Comparison of ENCODE assay signal across 8 cellular contexts in the genomic region with DNA sequence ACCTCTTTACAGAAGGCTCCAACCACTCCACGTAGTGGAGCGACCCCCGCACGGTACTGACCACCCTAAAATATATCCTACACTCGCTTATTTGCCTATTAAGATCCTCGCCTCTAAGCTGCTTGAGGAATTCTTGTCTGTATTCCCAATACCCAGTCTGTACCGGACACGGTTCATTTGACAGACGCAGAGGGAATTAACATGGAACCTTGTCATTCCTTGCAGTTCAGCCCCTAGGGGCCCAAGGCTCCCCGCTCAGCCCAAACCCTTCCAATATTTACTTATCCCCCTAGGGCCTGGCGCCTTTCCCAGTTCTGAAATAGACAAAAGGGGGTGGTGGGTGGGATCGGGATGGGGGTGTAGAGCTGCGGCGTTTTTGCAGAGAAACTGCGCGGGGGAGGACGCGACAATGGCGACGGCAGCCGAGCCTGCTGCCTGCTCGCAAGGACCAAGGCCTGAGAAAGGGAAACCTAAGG. TPM values are rescaled to one million over a fixed set of nuclear protein-coding genes. Genes with fewer than 3 reads are reported as not detected.
DNase-seq lines count a peak whose midpoint lies in the region; ATAC-seq and TF ChIP-seq lines count a peak whose summit lies in the region.

No MANE protein-coding gene starts in this region.

- H3K36me3 Mint-ChIP-seq in WTC11, result peaks cover 27% of the 10 kb centered on the region

- H3K9me3 ChIP-seq in HEK293 (ENCODE audit: control insufficient read depth, insufficient read depth, low read depth, low read length) (no peaks in the 10 kb centered on the region), psoas muscle (peaks cover under 1% of the 10 kb centered on the region)

- WGBS in psoas muscle, 3 donors, result 0 to 1% (median 1%) methylated on average over 22 of the region's 22 CpGs

- peaks cover 15 to 35% of the 10 kb centered on the region in 2 experiments for H3K36me3 ChIP-seq in HEK293 (ENCODE audit: control insufficient read depth in 2 of 2, insufficient read depth in 1 of 2, low read length in 2 of 2)
- H3K36me3 ChIP-seq in psoas muscle (ENCODE audit: insufficient read depth in 1 of 2, low read depth in 1 of 2), result peaks cover 0 to 19% of the 10 kb centered on the region in 2 donors

- CTCF ChIA-PET in HEK293 (lab: Yijun Ruan, JAX), result interaction anchor here (0.5 to 2.8 kb wide), 7 partner anchors 9 to 254 kb away, joined by 3 to 27 read pairs (median 7); no protein-coding TSS in a partner anchor
- CTCF ChIA-PET in WTC11 (lab: Charles Lee), result interaction anchor here (0.7 to 5.8 kb wide), 15 partner anchors 15 to 767 kb away, joined by 4 to 128 read pairs (median 6); a partner anchor contains a TSS

- peak overlapping the region; percentile 95 for H3K4me3 Mint-ChIP-seq in WTC11

- no peaks in the 10 kb centered on the region for H3K27me3 Mint-ChIP-seq in WTC11 (ENCODE audit: low read depth)

- POLR2A ChIA-PET in HEK293 (lab: Yijun Ruan, JAX), result interaction anchor here (0.9 to 4.8 kb wide), 18 partner anchors 8 to 245 kb away, joined by 3 to 94 read pairs (median 5); a partner anchor contains a TSS
- POLR2A ChIA-PET in WTC11 (lab: Charles Lee), result interaction anchor here (0.6 to 2.6 kb wide), 13 partner anchors 15 to 783 kb away, joined by 3 to 31 read pairs (median 4); a partner anchor contains a TSS

- H3K27ac ChIP-seq in HEK293 (ENCODE audit: extremely low read depth, low read depth, low read length), result peak overlapping the region; percentile 98
- peak overlapping the region; percentile 93 for H3K27ac ChIP-seq in psoas muscle

- intact Hi-C loops in psoas muscle (cut with DNase I), result loop anchor here in 1 of 2 donors (5.0 kb wide), 1 partner anchor 41 kb away; a partner anchor contains a TSS

- peaks cover 19% of the 10 kb centered on the region for H3K4me1 ChIP-seq in HEK293 (ENCODE audit: control insufficient read depth, insufficient read depth, low read length)
- H3K4me1 ChIP-seq in psoas muscle, result peaks cover 60% of the 10 kb centered on the region

- no peak for ATAC-seq in WTC11
- ATAC-seq in psoas muscle, result peak in 1 of 4 donors; percentile 11
- no peak for ATAC-seq in GM21717 (IDR thresholded peaks at IDR 0.05; ENCODE audit: unreplicated experiment)

- 0 out of 2 replicates have a peak, but pooled peaks cover 5% of the 10 kb centered on the region for H3K9me3 Mint-ChIP-seq in WTC11

- H3K4me3 ChIP-seq in HEK293 (ENCODE audit: low read depth, low read length) (peak overlapping the region; percentile 92), psoas muscle (peak overlapping the region; percentile 97)

- no peak for TF ChIP-seq CTCF in HEK293 (tag by site-specific recombination; IDR thresholded peaks at IDR 0.05)
- no peak for TF ChIP-seq CTCF in WTC11 (IDR thresholded peaks at IDR 0.05)
- no peak for TF ChIP-seq CTCF in psoas muscle (IDR thresholded peaks at IDR 0.05)

- peaks cover 17% of the 10 kb centered on the region for H3K4me1 Mint-ChIP-seq in WTC11

- peak; percentile 4 for DNase-seq in A172 (ENCODE audit: low spot score)
- DNase-seq in WTC11 (ENCODE audit: low spot score), result no peak
- DNase-seq in glomerular visceral epithelial cell (ENCODE audit: extremely low spot score), result peak; percentile 40
- no peak for DNase-seq in psoas muscle
- no peak for DNase-seq in activated CD4-positive, alpha-beta T cell treated with anti-CD3 and anti-CD28 coated beads, Interleukin-2, amount 50 U/mL, for 48 hours
- no peak for DNase-seq in SHP77 (lab: John Stamatoyannopoulos, UW)

- H3K27ac Mint-ChIP-seq in WTC11, result peak overlapping the region; percentile 69

- H3K27me3 ChIP-seq in psoas muscle (ENCODE audit: insufficient read depth in 3 of 3, low read length in 2 of 3), result no peaks in the 10 kb centered on the region

TF ChIP-seq in HEK293, 187 proteins besides CTCF, POLR2A, EP300 and RAD21 (continues in another document):
- TF ChIP-seq, protein P1, sequence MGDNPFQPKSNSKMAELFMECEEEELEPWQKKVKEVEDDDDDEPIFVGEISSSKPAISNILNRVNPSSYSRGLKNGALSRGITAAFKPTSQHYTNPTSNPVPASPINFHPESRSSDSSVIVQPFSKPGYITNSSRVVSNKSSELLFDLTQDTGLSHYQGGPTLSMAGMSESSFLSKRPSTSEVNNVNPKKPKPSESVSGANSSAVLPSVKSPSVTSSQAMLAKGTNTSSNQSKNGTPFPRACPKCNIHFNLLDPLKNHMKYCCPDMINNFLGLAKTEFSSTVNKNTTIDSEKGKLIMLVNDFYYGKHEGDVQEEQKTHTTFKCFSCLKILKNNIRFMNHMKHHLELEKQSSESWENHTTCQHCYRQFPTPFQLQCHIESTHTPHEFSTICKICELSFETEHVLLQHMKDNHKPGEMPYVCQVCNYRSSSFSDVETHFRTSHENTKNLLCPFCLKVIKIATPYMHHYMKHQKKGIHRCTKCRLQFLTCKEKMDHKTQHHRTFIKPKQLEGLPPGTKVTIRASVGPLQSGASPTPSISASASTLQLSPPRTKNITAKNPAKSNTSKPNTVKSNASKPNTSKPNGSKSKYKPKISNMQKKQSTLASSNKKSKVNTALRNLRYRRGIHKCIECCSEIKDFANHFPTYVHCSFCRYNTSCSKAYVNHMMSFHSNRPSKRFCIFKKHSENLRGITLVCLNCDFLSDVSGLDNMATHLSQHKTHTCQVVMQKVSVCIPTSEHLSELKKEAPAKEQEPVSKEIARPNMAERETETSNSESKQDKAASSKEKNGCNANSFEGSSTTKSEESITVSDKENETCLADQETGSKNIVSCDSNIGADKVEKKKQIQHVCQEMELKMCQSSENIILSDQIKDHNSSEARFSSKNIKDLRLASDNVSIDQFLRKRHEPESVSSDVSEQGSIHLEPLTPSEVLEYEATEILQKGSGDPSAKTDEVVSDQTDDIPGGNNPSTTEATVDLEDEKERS (tag by site-specific recombination; IDR thresholded peaks at IDR 0.05), result no peak
- TF ChIP-seq MYNN (tag by site-specific recombination; IDR thresholded peaks at IDR 0.05; ENCODE audit: borderline replicate concordance) (no peak), GFI1B (tag by site-specific recombination; IDR thresholded peaks at IDR 0.05) (no peak)

TF ChIP-seq in WTC11, 78 proteins besides CTCF, POLR2A, EP300 and RAD21 (continues in another document):
- TF ChIP-seq, protein P2, sequence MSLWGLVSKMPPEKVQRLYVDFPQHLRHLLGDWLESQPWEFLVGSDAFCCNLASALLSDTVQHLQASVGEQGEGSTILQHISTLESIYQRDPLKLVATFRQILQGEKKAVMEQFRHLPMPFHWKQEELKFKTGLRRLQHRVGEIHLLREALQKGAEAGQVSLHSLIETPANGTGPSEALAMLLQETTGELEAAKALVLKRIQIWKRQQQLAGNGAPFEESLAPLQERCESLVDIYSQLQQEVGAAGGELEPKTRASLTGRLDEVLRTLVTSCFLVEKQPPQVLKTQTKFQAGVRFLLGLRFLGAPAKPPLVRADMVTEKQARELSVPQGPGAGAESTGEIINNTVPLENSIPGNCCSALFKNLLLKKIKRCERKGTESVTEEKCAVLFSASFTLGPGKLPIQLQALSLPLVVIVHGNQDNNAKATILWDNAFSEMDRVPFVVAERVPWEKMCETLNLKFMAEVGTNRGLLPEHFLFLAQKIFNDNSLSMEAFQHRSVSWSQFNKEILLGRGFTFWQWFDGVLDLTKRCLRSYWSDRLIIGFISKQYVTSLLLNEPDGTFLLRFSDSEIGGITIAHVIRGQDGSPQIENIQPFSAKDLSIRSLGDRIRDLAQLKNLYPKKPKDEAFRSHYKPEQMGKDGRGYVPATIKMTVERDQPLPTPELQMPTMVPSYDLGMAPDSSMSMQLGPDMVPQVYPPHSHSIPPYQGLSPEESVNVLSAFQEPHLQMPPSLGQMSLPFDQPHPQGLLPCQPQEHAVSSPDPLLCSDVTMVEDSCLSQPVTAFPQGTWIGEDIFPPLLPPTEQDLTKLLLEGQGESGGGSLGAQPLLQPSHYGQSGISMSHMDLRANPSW (CRISPR knock-in tag; conservative IDR thresholded peaks at IDR 0.05; ENCODE audit: low read depth), result no peak
- TF ChIP-seq SMAD3 (CRISPR knock-in tag; IDR thresholded peaks at IDR 0.05; ENCODE audit: borderline replicate concordance) (no peak), NFYB (CRISPR knock-in tag; conservative IDR thresholded peaks at IDR 0.05; ENCODE audit: low read depth) (no peak), JAZF1 (CRISPR knock-in tag; IDR thresholded peaks at IDR 0.05) (no peak), RORB (CRISPR knock-in tag; IDR thresholded peaks at IDR 0.05) (no peak), IRF2 (CRISPR knock-in tag; IDR thresholded peaks at IDR 0.05; ENCODE audit: borderline replicate concordance, low read depth) (no peak)
- TF ChIP-seq, protein P3, sequence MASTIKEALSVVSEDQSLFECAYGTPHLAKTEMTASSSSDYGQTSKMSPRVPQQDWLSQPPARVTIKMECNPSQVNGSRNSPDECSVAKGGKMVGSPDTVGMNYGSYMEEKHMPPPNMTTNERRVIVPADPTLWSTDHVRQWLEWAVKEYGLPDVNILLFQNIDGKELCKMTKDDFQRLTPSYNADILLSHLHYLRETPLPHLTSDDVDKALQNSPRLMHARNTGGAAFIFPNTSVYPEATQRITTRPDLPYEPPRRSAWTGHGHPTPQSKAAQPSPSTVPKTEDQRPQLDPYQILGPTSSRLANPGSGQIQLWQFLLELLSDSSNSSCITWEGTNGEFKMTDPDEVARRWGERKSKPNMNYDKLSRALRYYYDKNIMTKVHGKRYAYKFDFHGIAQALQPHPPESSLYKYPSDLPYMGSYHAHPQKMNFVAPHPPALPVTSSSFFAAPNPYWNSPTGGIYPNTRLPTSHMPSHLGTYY (CRISPR knock-in tag; IDR thresholded peaks at IDR 0.05), result no peak
- TF ChIP-seq, protein P4, sequence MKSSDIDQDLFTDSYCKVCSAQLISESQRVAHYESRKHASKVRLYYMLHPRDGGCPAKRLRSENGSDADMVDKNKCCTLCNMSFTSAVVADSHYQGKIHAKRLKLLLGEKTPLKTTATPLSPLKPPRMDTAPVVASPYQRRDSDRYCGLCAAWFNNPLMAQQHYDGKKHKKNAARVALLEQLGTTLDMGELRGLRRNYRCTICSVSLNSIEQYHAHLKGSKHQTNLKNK (CRISPR knock-in tag; IDR thresholded peaks at IDR 0.05), result no peak

RNA-seq across cellular contexts. Expression of a gene that starts 0.6 kb away (rescaled TPM):
- 53.2 and 56.4 TPM in 2 replicates for total RNA-seq in A172 (2014; rRNA removed; shearing (Covaris generic))
- total RNA-seq in WTC11 (2021) (184 to 231 TPM (median 184 TPM) in 3 replicates), psoas muscle (10 to 100 TPM; 37.3 to 66.2 (median 54.3) TPM)
- 10 to 100 TPM; 34.6 to 72.9 (median 46.7) TPM for polyA plus RNA-seq in psoas muscle

RNA-seq across cellular contexts. Expression of a gene that starts 31.6 kb away (rescaled TPM):
- total RNA-seq in A172 (2014; rRNA removed; shearing (Covaris generic)), result 14.9 and 17.3 TPM in 2 replicates
- total RNA-seq in WTC11 (2021) (37.6 to 43.9 TPM (median 40.6 TPM) in 3 replicates), psoas muscle (10 to 100 TPM; 16.6 to 39.1 (median 25.8) TPM)
- 10 to 100 TPM; 16.6 to 22.9 (median 20.7) TPM for polyA plus RNA-seq in psoas muscle

RNA-seq across cellular contexts. Expression of a gene that starts 38.6 kb away (rescaled TPM):
- 14.1 and 17.5 TPM in 2 replicates for total RNA-seq in A172 (2014; rRNA removed; shearing (Covaris generic))
- 49.1 to 65.9 TPM (median 51.3 TPM) in 3 replicates for total RNA-seq in WTC11 (2021)
- total RNA-seq in psoas muscle, result 10 to 100 TPM; 18.9 to 42.8 (median 27.8) TPM
- polyA plus RNA-seq in psoas muscle, result 10 to 100 TPM; 15.9 to 22.1 (median 18.2) TPM

RNA-seq across cellular contexts. Expression of a gene that starts 46.2 kb away (rescaled TPM):
- total RNA-seq in A172 (2014; rRNA removed; shearing (Covaris generic)), result not detected in 2 replicates
- 1.2 to 2.3 TPM (median 1.6 TPM) in 3 replicates for total RNA-seq in WTC11 (2021)
- 1 to 10 TPM in 2 of 4 donors, under 1 TPM in 2; 0.47 to 2.0 (median 1.0) TPM for total RNA-seq in psoas muscle
- polyA plus RNA-seq in psoas muscle, result under 1 TPM; 0.21 to 0.47 (median 0.34) TPM

Comparison
In these comparisons a context has a peak if more than half of its experiments do, and no peak if none do; other contexts are left out.
1. DNase-seq: peak in A172 (single experiment) and glomerular visceral epithelial cell (single experiment); none in WTC11 (single experiment), psoas muscle (0 of 2), activated CD4-positive, alpha-beta T cell treated with anti-CD3 and anti-CD28 coated beads, Interleukin-2, amount 50 U/mL, for 48 hours (0 of 2) and SHP77 (0 of 2).